8 cellular contexts compared by ENCODE assay signal in genomic region chr5:175895701-175896102, GRCh38. TPM values are rescaled to one million over a fixed set of nuclear protein-coding genes. Genes with fewer than 3 reads are reported as not detected.
DNase-seq lines count a peak whose midpoint lies in the region; ATAC-seq, FAIRE-seq and TF ChIP-seq lines count a peak whose summit lies in the region.

No MANE protein-coding gene starts in this region.

- H2BK120ac ChIP-seq in H9 (ENCODE audit: low read depth, low read length, poor library complexity, severe bottlenecking) = no peak overlapping the region

- H3K4ac ChIP-seq in H9 (ENCODE audit: low read depth, low read length) = no peak overlapping the region

- FAIRE-seq in RCC 7860 (lab: Jason Lieb, UNC) = no peak

- H4K20me1 ChIP-seq in H9 (ENCODE audit: control insufficient read depth, insufficient read depth, insufficient read length) = no peaks in the 10 kb centered on the region

- no peaks in the 10 kb centered on the region for H3K36me3 ChIP-seq in thyroid gland

- no peak overlapping the region for H3K9ac ChIP-seq in H9 (ENCODE audit: extremely low read depth, insufficient read length, low read length)

- TF ChIP-seq CTCF in H9 (conservative IDR thresholded peaks at IDR 0.05) (no peak), thyroid gland (IDR thresholded peaks at IDR 0.05) (no peak)

- H3K79me2 ChIP-seq in H9 (ENCODE audit: insufficient read depth, low read length) = no peaks in the 10 kb centered on the region

- no peaks in the 10 kb centered on the region for H3K4me1 ChIP-seq in H9 (ENCODE audit: insufficient read depth, low read length)
- H3K4me1 ChIP-seq in thyroid gland = no peaks in the 10 kb centered on the region

- H3K9me3 ChIP-seq in H9 (ENCODE audit: control insufficient read depth, low read depth, low read length) (no peaks in the 10 kb centered on the region), thyroid gland (no peaks in the 10 kb centered on the region)

- H3K27me3 Mint-ChIP-seq in H9 (ENCODE audit: low read depth) = no peaks in the 10 kb centered on the region; the same call in 1 of the 2 replicates
- H3K27me3 Mint-ChIP-seq in activated naive CD4-positive, alpha-beta T cell treated with anti-CD3 and anti-CD28 coated beads, Interleukin-2, amount 10 ng/mL, durations not matched to agents 7 days and 5 days = peaks cover 59% of the 10 kb centered on the region
- H3K27me3 Mint-ChIP-seq in stimulated activated naive CD8-positive, alpha-beta T cell treated with anti-CD3 and anti-CD28 coated beads, Interleukin-15, amount 100 ng/mL, for 72 hours = no peaks in the 10 kb centered on the region

- no peak overlapping the region for H3K4me3 ChIP-seq in thyroid gland (replicated peaks in 1 of 3)

- intact Hi-C loops in thyroid gland (cut with DNase I) = no loop called here

- no peak overlapping the region for H3K56ac ChIP-seq in H9 (ENCODE audit: insufficient read length, low read depth, low read length)

- H3K27ac Mint-ChIP-seq in H9 = peak overlapping the region in 2 of 3 experiments; percentile 30 to 70; a peak in 3 of 7 replicates
- H3K27ac Mint-ChIP-seq in activated naive CD4-positive, alpha-beta T cell treated with anti-CD3 and anti-CD28 coated beads, Interleukin-2, amount 10 ng/mL, durations not matched to agents 7 days and 5 days = peak overlapping the region; percentile 50
- H3K27ac Mint-ChIP-seq in stimulated activated naive CD8-positive, alpha-beta T cell treated with anti-CD3 and anti-CD28 coated beads, Interleukin-15, amount 100 ng/mL, for 72 hours = peak overlapping the region; percentile 68 to 72

- no peaks in the 10 kb centered on the region for H3K36me3 Mint-ChIP-seq in H9 (ENCODE audit: insufficient read depth in 1 of 3, low read depth in 3 of 3)
- no peaks in the 10 kb centered on the region for H3K36me3 Mint-ChIP-seq in activated naive CD4-positive, alpha-beta T cell treated with anti-CD3 and anti-CD28 coated beads, Interleukin-2, amount 10 ng/mL, durations not matched to agents 7 days and 5 days

- H2AFZ ChIP-seq in H9 (ENCODE audit: low read length) = no peak overlapping the region

- no peak overlapping the region for H4K8ac ChIP-seq in H9 (replicated peaks; ENCODE audit: insufficient read length, low read depth, low read length)

- H3K79me1 ChIP-seq in H9 (ENCODE audit: insufficient read depth, low read depth, low read length, poor library complexity, severe bottlenecking) = no peaks in the 10 kb centered on the region

- no peaks in the 10 kb centered on the region for H3K9me3 Mint-ChIP-seq in H9
- H3K9me3 Mint-ChIP-seq in activated naive CD4-positive, alpha-beta T cell treated with anti-CD3 and anti-CD28 coated beads, Interleukin-2, amount 10 ng/mL, durations not matched to agents 7 days and 5 days = no peaks in the 10 kb centered on the region
- H3K9me3 Mint-ChIP-seq in stimulated activated naive CD8-positive, alpha-beta T cell treated with anti-CD3 and anti-CD28 coated beads, Interleukin-15, amount 100 ng/mL, for 72 hours = no peaks in the 10 kb centered on the region

- no peak overlapping the region for H2BK15ac ChIP-seq in H9 (ENCODE audit: low read depth, low read length)

- H3K14ac ChIP-seq in H9 (ENCODE audit: insufficient read depth, low read length) = peak overlapping the region; percentile 54; the same call in 1 of the 2 replicates

- no peak overlapping the region for H2AK5ac ChIP-seq in H9 (ENCODE audit: insufficient read length, low read length)

- H3K4me1 Mint-ChIP-seq in H9 = peaks cover 17 to 41% of the 10 kb centered on the region in 2 experiments
- H3K4me1 Mint-ChIP-seq in activated naive CD4-positive, alpha-beta T cell treated with anti-CD3 and anti-CD28 coated beads, Interleukin-2, amount 10 ng/mL, durations not matched to agents 7 days and 5 days = peaks cover 37% of the 10 kb centered on the region
- peaks cover 16% of the 10 kb centered on the region for H3K4me1 Mint-ChIP-seq in stimulated activated naive CD8-positive, alpha-beta T cell treated with anti-CD3 and anti-CD28 coated beads, Interleukin-15, amount 100 ng/mL, for 72 hours

- TF ChIP-seq POLR2A in GM18505 (IDR thresholded peaks at IDR 0.05; ENCODE audit: borderline replicate concordance, extremely low read depth, insufficient read depth, insufficient read length) (no peak), thyroid gland (IDR thresholded peaks at IDR 0.05) (no peak)

- no peak overlapping the region for H2BK20ac ChIP-seq in H9 (ENCODE audit: low read depth, low read length, poor library complexity, severe bottlenecking)

- H3T11ph ChIP-seq in H9 (ENCODE audit: low read length) = no peak overlapping the region

- no peak overlapping the region for H3K4me3 Mint-ChIP-seq in H9
- H3K4me3 Mint-ChIP-seq in activated naive CD4-positive, alpha-beta T cell treated with anti-CD3 and anti-CD28 coated beads, Interleukin-2, amount 10 ng/mL, durations not matched to agents 7 days and 5 days = peak overlapping the region; percentile 44
- peak overlapping the region; percentile 51 to 66 for H3K4me3 Mint-ChIP-seq in stimulated activated naive CD8-positive, alpha-beta T cell treated with anti-CD3 and anti-CD28 coated beads, Interleukin-15, amount 100 ng/mL, for 72 hours

- no CpG with 5 or more reads among the region's 9 CpGs for WGBS in H9 (ENCODE audit: extremely low coverage, insufficient read length, low lambda C conversion rate)
- 25 to 33% methylated on average over 9 of the region's 9 CpGs for WGBS in thyroid gland, 2 donors

- H3K27ac ChIP-seq in H9 (ENCODE audit: insufficient read length, low read depth, low read length) = no peak overlapping the region
- no peak overlapping the region for H3K27ac ChIP-seq in thyroid gland

- H3K27me3 ChIP-seq in H9 (ENCODE audit: insufficient read depth, low read length) = no peaks in the 10 kb centered on the region
- H3K27me3 ChIP-seq in thyroid gland = no peaks in the 10 kb centered on the region

- no peaks in the 10 kb centered on the region for H3K23me2 ChIP-seq in H9 (ENCODE audit: insufficient read length, low read depth, low read length, poor library complexity, severe bottlenecking)

- H4K91ac ChIP-seq in H9 (ENCODE audit: insufficient read length, low read depth, low read length) = no peak overlapping the region

- CTCF ChIA-PET in activated naive CD4-positive, alpha-beta T cell treated with anti-CD3 and anti-CD28 coated beads, Interleukin-2, amount 10 ng/mL, durations not matched to agents 7 days and 5 days (lab: Charles Lee) = interaction anchor here (0.6 to 1.4 kb wide), 2 partner anchors 165 to 357 kb away, joined by 3 to 4 read pairs; no protein-coding TSS in a partner anchor

- H2BK5ac ChIP-seq in H9 (ENCODE audit: insufficient read length, low read length) = no peak overlapping the region

- no peak overlapping the region for H3K23ac ChIP-seq in H9 (ENCODE audit: insufficient read length, low read depth, low read length)

- no peak for DNase-seq in H9
- DNase-seq in NOMO-1 (lab: John Stamatoyannopoulos, UW; ENCODE audit: unreplicated experiment in 2 of 2) = peak; percentile 83 to 91
- DNase-seq in activated naive CD4-positive, alpha-beta T cell treated with anti-CD3 and anti-CD28 coated beads, Interleukin-2, amount 10 ng/mL, durations not matched to agents 7 days and 5 days = peak; percentile 78
- peak in 1 of 2 donors; percentile 49 for DNase-seq in stimulated activated naive CD8-positive, alpha-beta T cell treated with anti-CD3 and anti-CD28 coated beads, Interleukin-15, amount 100 ng/mL, for 72 hours
- no peak for DNase-seq in RCC 7860 (ENCODE audit: low spot score)
- DNase-seq in thyroid gland = no peak
- no peak for DNase-seq in SHP77 treated with DMSO at 0.1 percent for 48 hours (lab: John Stamatoyannopoulos, UW)

- no peak overlapping the region for H3K4me2 ChIP-seq in H9 (ENCODE audit: insufficient read depth, insufficient read length, low read length)

- peak; percentile 66 for ATAC-seq in GM18505 (IDR thresholded peaks at IDR 0.05; ENCODE audit: unreplicated experiment)
- peak; percentile 96 for ATAC-seq in stimulated activated naive CD8-positive, alpha-beta T cell treated with anti-CD3 and anti-CD28 coated beads, Interleukin-15, amount 100 ng/mL, for 72 hours

- H2BK12ac ChIP-seq in H9 (ENCODE audit: insufficient read length, low read depth, low read length) = no peak overlapping the region

- no peak overlapping the region for H4K5ac ChIP-seq in H9 (ENCODE audit: insufficient read length, low read depth, low read length)

- peak overlapping the region; percentile 2 for H3K18ac ChIP-seq in H9 (ENCODE audit: insufficient read length, low read depth, low read length)

RNA-seq across cellular contexts. Expression of gene CPLX2, which starts 24.3 kb away (rescaled TPM):
- total RNA-seq in H9 (2021) (1.2 and 1.9 TPM in 2 replicates), thyroid gland (1 to 10 TPM in 1 of 4 donors, under 1 TPM in 1, not detected in 2; under 0.01 to 1.6 TPM)

Comparison
In these comparisons a context has a peak if more than half of its experiments do, and no peak if none do; other contexts are left out.
1. DNase-seq: peak in NOMO-1 (2 of 2) and activated naive CD4-positive, alpha-beta T cell treated with anti-CD3 and anti-CD28 coated beads, Interleukin-2, amount 10 ng/mL, durations not matched to agents 7 days and 5 days (single experiment); none in H9 (single experiment), RCC 7860 (single experiment), thyroid gland (0 of 2) and SHP77 treated with DMSO at 0.1 percent for 48 hours (single experiment).
2. H3K4me3 Mint-ChIP-seq: peak in activated naive CD4-positive, alpha-beta T cell treated with anti-CD3 and anti-CD28 coated beads, Interleukin-2, amount 10 ng/mL, durations not matched to agents 7 days and 5 days (single experiment) and stimulated activated naive CD8-positive, alpha-beta T cell treated with anti-CD3 and anti-CD28 coated beads, Interleukin-15, amount 100 ng/mL, for 72 hours (2 of 2); none in H9 (0 of 2).
3. Peak in every context shown above with its lines, with median percentiles within 50 percentile points of each other: H3K27ac Mint-ChIP-seq.